In the genomic region with DNA sequence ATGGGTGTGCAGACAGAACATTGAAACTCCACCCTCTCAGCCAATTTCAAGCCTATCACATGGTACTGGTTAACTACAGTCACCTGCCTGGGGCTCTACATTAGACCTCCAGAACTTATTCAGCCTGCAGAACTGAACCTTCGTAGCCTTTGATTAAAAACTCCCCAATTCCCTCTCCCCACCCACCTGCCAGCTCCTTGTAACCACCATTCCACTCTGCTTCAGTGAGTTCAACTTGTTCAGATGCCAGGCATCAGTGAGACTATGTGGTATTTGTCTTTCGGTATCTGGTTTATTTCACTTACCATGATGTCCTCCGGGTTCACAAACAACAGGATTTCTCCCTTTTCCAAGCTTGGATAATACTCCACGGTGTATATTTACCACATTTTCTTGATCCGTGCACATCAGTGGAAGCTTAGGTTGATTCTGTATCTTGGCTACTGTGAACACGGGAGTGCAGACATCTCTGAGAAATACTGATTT, we compare ENCODE assay signal across 18 cellular contexts. TPM values are rescaled to one million over a fixed set of nuclear protein-coding genes. Genes with fewer than 3 reads are reported as not detected.
DNase-seq lines count a peak whose midpoint lies in the region; ATAC-seq and TF ChIP-seq lines count a peak whose summit lies in the region.
"Had no signal": no experiment of that assay in that cellular context is flagged by ENCODE, and none has a peak within 500 bp of the region (broad histone marks: within the 10 kb centered on the region; RNA-seq: fewer than 3 reads in every experiment).

No MANE protein-coding gene starts in this region.

- H4K20me1 ChIP-seq in GM23248 (ENCODE audit: insufficient read depth), result no peaks in the 10 kb centered on the region

- peaks cover 60% of the 10 kb centered on the region for H3K4me1 ChIP-seq in left ventricle myocardium inferior
- peaks cover 93% of the 10 kb centered on the region for H3K4me1 ChIP-seq in body of pancreas
- peaks cover 18% of the 10 kb centered on the region for H3K4me1 ChIP-seq in muscle layer of colon (ENCODE audit: insufficient read depth, low read length)
- peaks cover 0 to 55% (median 37%) of the 10 kb centered on the region in 4 donors for H3K4me1 ChIP-seq in tibial artery
- 0 out of 2 replicates have a peak, but pooled peaks cover 6% of the 10 kb centered on the region for H3K4me1 ChIP-seq in GM23248 (ENCODE audit: insufficient read depth)

- ATAC-seq in Right ventricle myocardium superior (ENCODE audit: poor library complexity), result no peak
- ATAC-seq in body of pancreas, result no peak
- no peak for ATAC-seq in GM19463 (IDR thresholded peaks at IDR 0.05; ENCODE audit: unreplicated experiment)
- ATAC-seq: A549 had no signal

- TF ChIP-seq POLR2A in body of pancreas (IDR thresholded peaks at IDR 0.05), result no peak

- H2AFZ ChIP-seq in GM23248, result no peak overlapping the region

- no peaks in the 10 kb centered on the region for H3K9me2 ChIP-seq in GM23248 (ENCODE audit: insufficient read depth)

- DNase-seq in left ventricle myocardium inferior (no peak), Right ventricle myocardium superior (no peak), body of pancreas (no peak), tibial artery (no peak), GM23248 (no peak), DMS53 (lab: John Stamatoyannopoulos, UW) (no peak)
- DNase-seq: Calu3; CD4-positive, CD25-positive, alpha-beta regulatory T cell; GF-D8; NCI-H1105 treated with DMSO at 0.1 percent for 48 hours; NCI-H2029; NCI-H526 treated with DMSO at 0.1 percent for 48 hours; NK-92 treated with Interleukin-12 subunit alpha and Interleukin-12 subunit beta, amount 100 ng/mL, for 24 hours; OCI-M1 had no signal

- H3K27me3 ChIP-seq in left ventricle myocardium inferior (ENCODE audit: low read depth), result no peaks in the 10 kb centered on the region
- no peaks in the 10 kb centered on the region for H3K27me3 ChIP-seq in body of pancreas
- H3K27me3 ChIP-seq in muscle layer of colon (ENCODE audit: control insufficient read depth in 1 of 2, insufficient read depth in 2 of 2, low read length in 2 of 2), result no peaks in the 10 kb centered on the region
- no peaks in the 10 kb centered on the region for H3K27me3 ChIP-seq in tibial artery
- no peaks in the 10 kb centered on the region for H3K27me3 ChIP-seq in GM23248 (replicated peaks; ENCODE audit: insufficient read depth)

- peak overlapping the region; percentile 4 for H3K27ac ChIP-seq in left ventricle myocardium inferior (replicated peaks)
- peak overlapping the region; percentile 35 to 85 (median 70) for H3K27ac ChIP-seq in body of pancreas
- peak overlapping the region; percentile 24 for H3K27ac ChIP-seq in muscle layer of colon (ENCODE audit: low read depth, low read length)
- H3K27ac ChIP-seq in tibial artery, result peak overlapping the region; percentile 63 to 65
- H3K27ac ChIP-seq in GM23248, result no peak overlapping the region
- H3K27ac ChIP-seq: A549, RWPE1 had no signal

- peaks cover 5% of the 10 kb centered on the region; the same call in 1 of the 2 replicates for H3F3A ChIP-seq in GM23248 (ENCODE audit: insufficient read depth)

- no peaks in the 10 kb centered on the region for H3K79me2 ChIP-seq in GM23248 (ENCODE audit: insufficient read depth)

- whole genome bisulfite sequencing in body of pancreas, 2 donors, result 59 to 67% methylated on average over 6 of the region's 6 CpGs
- WGBS in GM23248 (ENCODE audit: low coverage in 1 of 2, low lambda C conversion rate in 2 of 2, missing lambda C conversion rate in 2 of 2), 2 experiments, result 75 to 79% methylated on average over 6 of the region's 6 CpGs

- TF ChIP-seq CTCF in left ventricle myocardium inferior (IDR thresholded peaks at IDR 0.05; ENCODE audit: borderline replicate concordance) (no peak), body of pancreas (IDR thresholded peaks at IDR 0.05) (no peak), tibial artery (IDR thresholded peaks at IDR 0.05) (no peak)

- no peak overlapping the region for H3K4me3 ChIP-seq in left ventricle myocardium inferior
- H3K4me3 ChIP-seq in body of pancreas, result no peak overlapping the region
- no peak overlapping the region for H3K4me3 ChIP-seq in muscle layer of colon (ENCODE audit: low read depth in 1 of 2, low read length in 2 of 2)
- H3K4me3 ChIP-seq in tibial artery, result no peak overlapping the region
- no peak overlapping the region for H3K4me3 ChIP-seq in GM23248
- H3K4me3 ChIP-seq: A549 had no signal

- in situ Hi-C loops in GM23248 (cut with MboI), result no loop called here

- H3K4me2 ChIP-seq in GM23248 (ENCODE audit: unreplicated experiment), result no peak overlapping the region
- H3K4me2 ChIP-seq: A549 had no signal

- H3K9me3 ChIP-seq in left ventricle myocardium inferior (replicated peaks), result no peaks in the 10 kb centered on the region
- H3K9me3 ChIP-seq in body of pancreas, result no peaks in the 10 kb centered on the region
- H3K9me3 ChIP-seq in muscle layer of colon (ENCODE audit: low read length), result no peaks in the 10 kb centered on the region
- no peaks in the 10 kb centered on the region for H3K9me3 ChIP-seq in tibial artery
- no peaks in the 10 kb centered on the region for H3K9me3 ChIP-seq in GM23248 (ENCODE audit: low read depth)

- intact Hi-C loops in left ventricle myocardium inferior (cut with micrococcal nuclease), result no loop called here
- intact Hi-C loops in Right ventricle myocardium superior (cut with DNase I), result no loop called here
- intact Hi-C loops in body of pancreas (cut with DNase I), result no loop called here
- intact Hi-C loops in tibial artery (cut with DNase I; ENCODE audit: low total_unique reads), result no loop called here

- no peaks in the 10 kb centered on the region for H3K36me3 ChIP-seq in left ventricle myocardium inferior
- no peaks in the 10 kb centered on the region for H3K36me3 ChIP-seq in body of pancreas (replicated peaks in 1 of 2; ENCODE audit: insufficient read depth in 1 of 2, low read depth in 2 of 2)
- H3K36me3 ChIP-seq in muscle layer of colon (ENCODE audit: insufficient read depth, low read length), result no peaks in the 10 kb centered on the region
- H3K36me3 ChIP-seq in tibial artery, result no peaks in the 10 kb centered on the region
- H3K36me3 ChIP-seq in GM23248 (ENCODE audit: low read depth), result no peaks in the 10 kb centered on the region

- H3K9ac ChIP-seq in muscle layer of colon (ENCODE audit: low read length) (no peak overlapping the region), GM23248 (no peak overlapping the region)

RNA-seq across cellular contexts. Expression of gene RAB20, which starts 19.2 kb away (rescaled TPM):
- 13.8 TPM for total RNA-seq in left ventricle myocardium inferior
- total RNA-seq in Right ventricle myocardium superior, result 10.0 TPM
- total RNA-seq in body of pancreas, result 10 to 100 TPM; 23.1 to 35.5 TPM
- 3.3 and 6.4 TPM in 2 replicates for total RNA-seq in GM23248 (2014; rRNA removed; shearing (Covaris generic))
- 2.7 TPM in 2 replicates for polyA plus RNA-seq in GM23248 (2016; fragmentation: Nextera tagmentation; extraction: Ambion mirVana)
- total RNA-seq: CD4-positive, CD25-positive, alpha-beta regulatory T cell had no signal
